14 cellular contexts compared by ENCODE assay signal in genomic region chr3:107211608-107212007, GRCh38.
"Had no signal": no experiment of that assay in that cellular context is flagged by ENCODE, and none has a peak within 500 bp of the region (broad histone marks: within the 10 kb centered on the region; RNA-seq: fewer than 3 reads in every experiment).

No MANE protein-coding gene starts in this region.

- H3K9me3 ChIP-seq: esophagus muscularis mucosa, psoas muscle, spleen, stomach had no signal

- H3K36me3 ChIP-seq: esophagus muscularis mucosa, left ventricle myocardium inferior, spleen, stomach had no signal

- ATAC-seq: sciatic nerve had no signal

- H3K4me3 ChIP-seq: esophagus muscularis mucosa, left ventricle myocardium inferior, psoas muscle, spleen, stomach had no signal

- H3K27me3 ChIP-seq: esophagus muscularis mucosa, spleen, stomach had no signal

- H3K27ac ChIP-seq: esophagus muscularis mucosa, left ventricle myocardium inferior, psoas muscle, spleen, stomach had no signal

- DNase-seq: activated CD4-positive, alpha-beta memory T cell treated with anti-CD3 and anti-CD28 coated beads, Interleukin-2, amount 10 ng/mL, durations not matched to agents 7 days and 5 days; activated CD4-positive, alpha-beta T cell treated with anti-CD3 and anti-CD28 coated beads for 4 hours; activated naive CD4-positive, alpha-beta T cell treated with anti-CD3 and anti-CD28 coated beads, Interleukin-2, amount 10 ng/mL, durations not matched to agents 7 days and 5 days; activated T-cell treated with anti-CD3 and anti-CD28 coated beads, Interleukin-2, amount 50 U/mL, for 24 hours; glutamatergic neuron; hypothalamus; left ventricle myocardium inferior; nephron progenitor cell; psoas muscle; spleen; stomach; T-helper 2 cell had no signal
